In the genomic region with DNA sequence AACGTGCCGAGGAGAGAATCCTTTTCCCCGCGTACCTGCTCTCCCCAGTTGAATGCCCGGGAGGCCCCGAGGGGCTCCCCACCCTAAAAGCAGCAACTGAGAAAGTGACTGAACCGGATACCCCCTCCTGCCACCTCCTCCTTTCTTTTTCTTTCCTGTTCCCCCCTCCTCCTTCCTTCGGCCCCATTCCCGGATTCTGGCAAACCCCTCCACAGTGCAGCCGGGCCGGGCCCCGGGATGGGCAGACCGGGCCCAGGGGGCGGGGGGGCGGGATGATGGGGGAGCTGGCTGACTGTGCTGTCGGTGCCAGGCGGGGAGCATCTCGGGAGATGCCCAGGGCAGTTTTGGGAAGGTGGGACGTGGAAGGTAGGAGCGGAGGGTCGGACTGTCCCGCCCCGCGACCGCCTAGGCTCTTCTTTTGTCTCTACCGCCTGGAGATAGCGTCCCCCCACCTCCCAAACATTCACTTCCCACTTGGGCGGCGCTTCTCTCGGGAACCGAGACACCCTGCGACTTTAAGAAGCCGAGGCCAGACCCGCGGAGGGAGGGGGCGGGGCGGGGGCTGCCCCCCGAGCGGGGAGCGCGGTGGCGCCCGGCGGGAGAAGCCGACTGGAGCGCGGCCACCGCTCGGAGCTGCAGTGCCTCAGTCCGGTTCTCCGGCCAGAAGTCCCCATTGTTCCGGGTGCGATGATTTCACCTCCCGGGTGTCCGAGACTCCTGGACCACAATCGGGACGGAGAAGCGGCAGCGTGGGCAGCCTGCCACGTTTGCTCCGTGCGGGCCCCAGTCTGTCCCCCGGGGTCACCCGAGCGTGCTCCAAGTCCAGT, we compare ENCODE assay signal across 9 cellular contexts. TPM values are rescaled to one million over a fixed set of nuclear protein-coding genes. Genes with fewer than 3 reads are reported as not detected.
A peak's percentile ranks its signal among the peaks of the same experiment; 100 is the strongest.
DNase-seq lines count a peak whose midpoint lies in the region; ATAC-seq, FAIRE-seq and TF ChIP-seq lines count a peak whose summit lies in the region.
"Had no signal": no experiment of that assay in that cellular context is flagged by ENCODE, and none has a peak within 500 bp of the region (broad histone marks: within the 10 kb centered on the region; RNA-seq: fewer than 3 reads in every experiment).

No MANE protein-coding gene starts in this region.

- POLR2A ChIA-PET in CD8-positive, alpha-beta T cell (lab: Charles Lee) = no interaction called here

- no peak for ATAC-seq in CD8-positive, alpha-beta T cell
- ATAC-seq in left lung (peak; percentile 13), GM21447 (IDR thresholded peaks at IDR 0.05; ENCODE audit: unreplicated experiment) (no peak)

- CTCF ChIA-PET in CD8-positive, alpha-beta T cell (lab: Charles Lee) = interaction anchor here (1.2 to 3.8 kb wide), 4 partner anchors 9 to 12 kb away, joined by 3 to 16 read pairs (median 10); a partner anchor contains a TSS

- no peak overlapping the region for H3K27ac ChIP-seq in CD8-positive, alpha-beta T cell (ENCODE audit: low read depth, low read length)
- no peak overlapping the region for H3K27ac ChIP-seq in ascending aorta
- H3K27ac ChIP-seq in left lung = no peak overlapping the region

- DNase-seq in CD8-positive, alpha-beta T cell = no peak
- peak; percentile 49 for DNase-seq in HT1080 (ENCODE audit: low read depth)
- no peak for DNase-seq in ascending aorta (ENCODE audit: low spot score in 2 of 2)
- DNase-seq in left lung = no peak
- DNase-seq in urothelium cell line (ENCODE audit: low spot score) = peak; percentile 65
- DNase-seq in NCI-H774 (lab: John Stamatoyannopoulos, UW) = no peak
- no peak for DNase-seq in NCI-H345 (lab: John Stamatoyannopoulos, UW)

- peak overlapping the region; percentile 86 for H3K4me3 Mint-ChIP-seq in CD8-positive, alpha-beta T cell

- H3K9me3 ChIP-seq in CD8-positive, alpha-beta T cell (ENCODE audit: low read length) = no peaks in the 10 kb centered on the region
- no peaks in the 10 kb centered on the region for H3K9me3 ChIP-seq in ascending aorta
- H3K9me3 ChIP-seq in left lung = no peaks in the 10 kb centered on the region

- no peaks in the 10 kb centered on the region for H3K36me3 Mint-ChIP-seq in CD8-positive, alpha-beta T cell

- peak overlapping the region; percentile 56 for H3K4me3 ChIP-seq in CD8-positive, alpha-beta T cell (ENCODE audit: low read depth, low read length)
- H3K4me3 ChIP-seq in ascending aorta = peak overlapping the region; percentile 48 to 67
- peak overlapping the region in 1 of 2 donors; percentile 43 for H3K4me3 ChIP-seq in left lung

- peaks cover 32% of the 10 kb centered on the region for H3K4me1 Mint-ChIP-seq in CD8-positive, alpha-beta T cell (ENCODE audit: low read depth)

- H3K27me3 ChIP-seq in CD8-positive, alpha-beta T cell (ENCODE audit: insufficient read depth, low read length) = peaks cover 92% of the 10 kb centered on the region
- H3K27me3 ChIP-seq in ascending aorta = peaks cover 62% of the 10 kb centered on the region
- H3K27me3 ChIP-seq in left lung = peaks cover 100% of the 10 kb centered on the region in 2 donors

- peaks cover 49% of the 10 kb centered on the region for H3K4me1 ChIP-seq in CD8-positive, alpha-beta T cell (ENCODE audit: insufficient read depth, low read length)
- peaks cover 25 to 40% of the 10 kb centered on the region in 2 donors for H3K4me1 ChIP-seq in ascending aorta
- H3K4me1 ChIP-seq in left lung = peaks cover 29 to 48% of the 10 kb centered on the region in 2 donors

- no peak overlapping the region for H3K27ac Mint-ChIP-seq in CD8-positive, alpha-beta T cell

- H3K36me3 ChIP-seq in CD8-positive, alpha-beta T cell (ENCODE audit: insufficient read depth, low read length) = no peaks in the 10 kb centered on the region
- H3K36me3 ChIP-seq in ascending aorta (no peaks in the 10 kb centered on the region), left lung (no peaks in the 10 kb centered on the region)

- H3K27me3 Mint-ChIP-seq in CD8-positive, alpha-beta T cell (ENCODE audit: low read depth) = peaks cover 74% of the 10 kb centered on the region

- no peak for TF ChIP-seq CTCF in CD8-positive, alpha-beta T cell (IDR thresholded peaks at IDR 0.05)
- TF ChIP-seq CTCF in ascending aorta (IDR thresholded peaks at IDR 0.05) (no peak), left lung (IDR thresholded peaks at IDR 0.05) (no peak)

- FAIRE-seq in urothelium cell line (lab: Jason Lieb, UNC) = no peak

- H3K9me3 Mint-ChIP-seq in CD8-positive, alpha-beta T cell = no peaks in the 10 kb centered on the region

- intact Hi-C loops in CD8-positive, alpha-beta T cell (cut with DNase I, micrococcal nuclease) = no loop called here
- intact Hi-C loops in ascending aorta (cut with DNase I) (loop anchor here (5.0 to 10.0 kb wide), 5 partner anchors 172 to 1170 kb away; a partner anchor contains a TSS), left lung (cut with DNase I) (no loop called here)

RNA-seq across cellular contexts. Expression of a gene that starts 8.2 kb away (rescaled TPM):
- under 1 TPM in 1 of 2 experiments, not detected in 1; 0.14 TPM for total RNA-seq in CD8-positive, alpha-beta T cell
- 0.53 and 1.1 TPM in 2 replicates for total RNA-seq in HT1080 (2014; rRNA removed; shearing (Covaris generic))
- polyA plus RNA-seq in HT1080 (2015; cell fraction: cytosol; rRNA removed) = 1.4 TPM in 2 replicates
- 1.2 and 1.5 TPM in 2 replicates for polyA plus RNA-seq in HT1080 (2015; cell fraction: nucleus; rRNA removed)
- total RNA-seq in ascending aorta (not detected), left lung (not detected)
- total RNA-seq: T-helper 1 cell treated with Interleukin-12 subunit alpha and Interleukin-12 subunit beta and Interleukin-4 antibody, amounts not matched to agents 30 ng/mL and 1 ng/mL, for 36 hours had no signal

RNA-seq across cellular contexts. Expression of a gene that starts 9.2 kb away (rescaled TPM):
- total RNA-seq in CD8-positive, alpha-beta T cell = not detected
- total RNA-seq in HT1080 (2014; rRNA removed; shearing (Covaris generic)) = 5.8 and 9.7 TPM in 2 replicates
- 9.4 and 9.6 TPM in 2 replicates for polyA plus RNA-seq in HT1080 (2015; cell fraction: cytosol; rRNA removed)
- 17.7 and 18.8 TPM in 2 replicates for polyA plus RNA-seq in HT1080 (2015; cell fraction: nucleus; rRNA removed)
- not detected for total RNA-seq in ascending aorta
- total RNA-seq in left lung = not detected
- total RNA-seq: T-helper 1 cell treated with Interleukin-12 subunit alpha and Interleukin-12 subunit beta and Interleukin-4 antibody, amounts not matched to agents 30 ng/mL and 1 ng/mL, for 36 hours had no signal

Comparison
In these comparisons a context has a peak if more than half of its experiments do, and no peak if none do; other contexts are left out.
1. DNase-seq: peak in HT1080 (single experiment) and urothelium cell line (single experiment); none in CD8-positive, alpha-beta T cell (0 of 7), ascending aorta (0 of 2), left lung (0 of 2), NCI-H774 (single experiment) and NCI-H345 (single experiment).